9 cellular contexts compared by ENCODE assay signal in genomic region chr6:158629376-158630221, GRCh38. TPM values are rescaled to one million over a fixed set of nuclear protein-coding genes. Genes with fewer than 3 reads are reported as not detected.
A peak's percentile ranks its signal among the peaks of the same experiment; 100 is the strongest.
DNase-seq lines count a peak whose midpoint lies in the region; ATAC-seq, FAIRE-seq and TF ChIP-seq lines count a peak whose summit lies in the region.
"Had no signal": no experiment of that assay in that cellular context is flagged by ENCODE, and none has a peak within 500 bp of the region (broad histone marks: within the 10 kb centered on the region; RNA-seq: fewer than 3 reads in every experiment).

No MANE protein-coding gene starts in this region.

- POLR2A ChIA-PET in GM10248 (lab: Yijun Ruan, JAX) (no interaction called here), PC-3 (lab: Charles Lee; ENCODE audit: unreplicated experiment) (no interaction called here), GM12878 (lab: Charles Lee) (no interaction called here)

- no peaks in the 10 kb centered on the region for H4K20me1 ChIP-seq in PC-3 (ENCODE audit: low read length)
- H4K20me1 ChIP-seq in GM12878 (ENCODE audit: control insufficient read depth, insufficient read depth), result no peaks in the 10 kb centered on the region

- TF ChIP-seq EP300 in GM12878 (IDR thresholded peaks at IDR 0.05; ENCODE audit: borderline replicate concordance in 1 of 2, control insufficient read depth in 1 of 2, low read depth in 2 of 2, low read length in 2 of 2), result no peak

- peak; percentile 35 for TF ChIP-seq CTCF in GM10248 (IDR thresholded peaks at IDR 0.05; ENCODE audit: control extremely low read depth, extremely low read depth, low read depth, missing control alignments)
- TF ChIP-seq CTCF in PC-3 (conservative IDR thresholded peaks at IDR 0.05; ENCODE audit: low read depth, low read length), result peak; percentile 53
- peak; percentile 27 to 40 (median 32); a peak in 4 of 6 replicates for TF ChIP-seq CTCF in GM12878 (IDR thresholded peaks at IDR 0.05 in 2 of 3, conservative IDR thresholded peaks at IDR 0.05 in 1 of 3; ENCODE audit: control insufficient read depth in 2 of 3, extremely low read depth in 1 of 3, insufficient read depth in 1 of 3, low read depth in 3 of 3, low read length in 3 of 3)

- H3K9me3 ChIP-seq in PC-3 (ENCODE audit: low read length), result no peaks in the 10 kb centered on the region
- H3K9me3 ChIP-seq in GM12878 (replicated peaks; ENCODE audit: control insufficient read depth, insufficient read depth, low read length), result no peaks in the 10 kb centered on the region; the same call in 2 of the 3 replicates
- H3K9me3 ChIP-seq in MG63, result no peaks in the 10 kb centered on the region
- H3K9me3 ChIP-seq: SJSA1 had no signal

- ATAC-seq in PC-3 (no peak), GM12878 (peak; percentile 50; the same call in 2 of the 3 replicates), GM21786 (IDR thresholded peaks at IDR 0.05; ENCODE audit: unreplicated experiment) (no peak), GM18502 (IDR thresholded peaks at IDR 0.05; ENCODE audit: poor library complexity, unreplicated experiment) (no peak)

- SMC1A ChIA-PET in GM12878 (lab: Charles Lee; ENCODE audit: uncharacterized antibody, unreplicated experiment), result interaction anchor here (0.8 to 3.4 kb wide), 2 partner anchors 20 to 62 kb away, joined by 3 to 12 read pairs; partner anchors contain the start of gene SYTL3

- no peak overlapping the region for H3K27ac ChIP-seq in PC-3 (ENCODE audit: low read length)
- no peak overlapping the region for H3K27ac ChIP-seq in GM12878 (ENCODE audit: control insufficient read depth, insufficient read depth)
- H3K27ac ChIP-seq: SJSA1 had no signal

- peak; percentile 46 for TF ChIP-seq RAD21 in GM12878 (IDR thresholded peaks at IDR 0.05; ENCODE audit: insufficient read depth, low read depth, low read length)

- in situ Hi-C loops in GM12878 (cut with MboI), result no loop called here

- WGBS in GM12878 (ENCODE audit: insufficient coverage, insufficient replicate concordance, low lambda C conversion rate, missing lambda C conversion rate), result 98% methylated on average over 20 of the region's 20 CpGs

- RAD21 ChIA-PET in GM12878 (lab: Charles Lee; ENCODE audit: unreplicated experiment), result interaction anchor here (0.5 to 1.0 kb wide), 2 partner anchors 24 to 62 kb away, joined by 3 read pairs; no protein-coding TSS in a partner anchor

- no peaks in the 10 kb centered on the region for H3K9me2 ChIP-seq in PC-3 (replicated peaks; ENCODE audit: low read length)

- H3K27me3 ChIP-seq in PC-3 (ENCODE audit: low read length) (no peaks in the 10 kb centered on the region), GM12878 (replicated peaks in 1 of 2; ENCODE audit: control insufficient read depth in 2 of 2, insufficient read depth in 2 of 2, low read length in 1 of 2) (no peaks in the 10 kb centered on the region), MG63 (no peaks in the 10 kb centered on the region)
- H3K27me3 ChIP-seq: SJSA1 had no signal

- BruUV-seq in PC-3 (replicated peaks; lab: Mats Ljungman, UMichigan) (no TSS peak), GM12878 (replicated peaks; lab: Mats Ljungman, UMichigan) (no TSS peak)

- H2AFZ ChIP-seq in PC-3 (ENCODE audit: low read length), result no peak overlapping the region
- H2AFZ ChIP-seq in GM12878 (ENCODE audit: control insufficient read depth, low read depth, low read length), result no peak overlapping the region

- H3K4me3 ChIP-seq in PC-3 (ENCODE audit: low read length) (no peak overlapping the region), GM12878 (no peak overlapping the region), MG63 (no peak overlapping the region)
- H3K4me3 ChIP-seq: SJSA1 had no signal

- CTCF ChIA-PET in GM10248 (lab: Yijun Ruan, JAX), result interaction anchor here (1.6 to 1.7 kb wide), 3 partner anchors 10 to 61 kb away, joined by 4 to 8 read pairs (median 6); no protein-coding TSS in a partner anchor
- CTCF ChIA-PET in PC-3 (lab: Charles Lee), result no interaction called here
- CTCF ChIA-PET in GM12878 (lab: Yijun Ruan, JAX), result interaction anchor here (0.7 to 3.0 kb wide), 2 partner anchors 24 to 61 kb away, joined by 3 to 18 read pairs; no protein-coding TSS in a partner anchor

- FAIRE-seq in GM12878 (lab: Jason Lieb, UNC), result no peak

- H3K79me2 ChIP-seq in PC-3 (ENCODE audit: low read length) (no peaks in the 10 kb centered on the region), GM12878 (ENCODE audit: control insufficient read depth, insufficient read depth, low read length) (no peaks in the 10 kb centered on the region)

- no peaks in the 10 kb centered on the region for H3F3A ChIP-seq in PC-3 (ENCODE audit: low read length, unreplicated experiment)

- intact Hi-C loops in PC-3 (cut with micrococcal nuclease) (no loop called here), GM12878 (cut with micrococcal nuclease; ENCODE audit: unreplicated experiment) (no loop called here)

- DNase-seq in GM10248 (ENCODE audit: extremely low spot score), result peak; percentile 25
- DNase-seq in PC-3, result peak; percentile 12
- no peak for DNase-seq in GM12878 (ENCODE audit: low read depth, low spot score)
- peak; percentile 81 for DNase-seq in mesenteric fat pad (ENCODE audit: low spot score)
- no peak for DNase-seq in MG63
- DNase-seq in NCI-H1436 (lab: John Stamatoyannopoulos, UW), result no peak

- no peak overlapping the region for H3K4me2 ChIP-seq in PC-3 (ENCODE audit: low read length)
- H3K4me2 ChIP-seq in GM12878 (ENCODE audit: control insufficient read depth, insufficient read depth), result no peak overlapping the region

- H3K4me1 ChIP-seq in PC-3 (ENCODE audit: insufficient read depth, low read length) (peaks cover 10% of the 10 kb centered on the region; the same call in 1 of the 2 replicates), GM12878 (ENCODE audit: control insufficient read depth, insufficient read depth, low read length) (no peaks in the 10 kb centered on the region)

- H3K9ac ChIP-seq in PC-3 (ENCODE audit: low read length) (no peak overlapping the region), GM12878 (ENCODE audit: control insufficient read depth, insufficient read depth, low read length) (no peak overlapping the region)

- H3K36me3 ChIP-seq in PC-3 (ENCODE audit: low read depth, low read length) (peaks cover 8% of the 10 kb centered on the region), GM12878 (ENCODE audit: control insufficient read depth in 2 of 2, insufficient read depth in 2 of 2, low read length in 1 of 2) (peaks cover 18 to 22% of the 10 kb centered on the region in 2 experiments), MG63 (peaks cover 58% of the 10 kb centered on the region)

- no peak for TF ChIP-seq POLR2A in GM12878 (IDR thresholded peaks at IDR 0.05; ENCODE audit: low read depth, low read length)

TF ChIP-seq in GM12878, 131 proteins besides CTCF, POLR2A, EP300 and RAD21:
- TF ChIP-seq ZNF384 (IDR thresholded peaks at IDR 0.05; ENCODE audit: borderline replicate concordance, low read depth, low read length) (no peak), SMC3 (IDR thresholded peaks at IDR 0.05; ENCODE audit: borderline replicate concordance, low read length) (peak; percentile 39; the same call in 1 of the 2 replicates), NR2F1 (conservative IDR thresholded peaks at IDR 0.05) (0 out of 2 replicates have a peak, but pooled peaks have one; percentile 15)

RNA-seq across cellular contexts. Expression of gene DYNLT1, which starts 14.9 kb away (rescaled TPM):
- total RNA-seq in PC-3 (2014; rRNA removed), result 35.0 and 50.5 TPM in 2 replicates
- 28.3 and 29.2 TPM in 2 replicates for total RNA-seq in GM12878 (2013; cell fraction: nucleolus; rRNA removed)
- 35.9 and 41.5 TPM in 2 replicates for total RNA-seq in GM12878 (2014; rRNA removed)
- 33.6 and 34.0 TPM in 2 replicates for total RNA-seq in GM12878 (2014; rRNA removed; fragmentation: Illumina TruSeq; extraction: Trizol)
- 49.1 and 51.3 TPM in 2 replicates for total RNA-seq in GM12878 (2021)
- polyA plus RNA-seq in GM12878 (2011; ENCODE audit: low read depth), result 84.8 TPM
- 184 and 225 TPM in 2 replicates for polyA plus RNA-seq in GM12878 (2011; rRNA removed)
- polyA plus RNA-seq in GM12878 (2011; cell fraction: cytosol; rRNA removed), result 123 and 164 TPM in 2 replicates
- polyA plus RNA-seq in GM12878 (2011; cell fraction: nucleus; rRNA removed), result 71.6 and 105 TPM in 2 replicates
- 43.5 and 55.4 TPM in 2 replicates for polyA plus RNA-seq in GM12878 (2012)
- 58.6 and 69.7 TPM in 2 replicates for polyA plus RNA-seq in GM12878 (2014; fragmentation: Illumina TruSeq; extraction: Trizol)
- polyA plus RNA-seq in GM12878 (2014; fragmentation: Nextera tagmentation; extraction: Ambion mirVana), result 100 to 1,000 TPM; 246 to 298 TPM
- 54.5 and 62.3 TPM in 2 replicates for polyA plus RNA-seq in GM12878 (2014; rRNA removed)
- 100 to 1,000 TPM; 116 to 119 TPM for polyA plus RNA-seq in GM12878 (2016; fragmentation: Nextera tagmentation; extraction: Ambion mirVana)
- 91.6 and 112 TPM in 2 replicates for polyA minus RNA-seq in GM12878 (2011; rRNA and poly(A)+ RNA removed)
- polyA minus RNA-seq in GM12878 (2011; cell fraction: cytosol; rRNA and poly(A)+ RNA removed), result 18.4 and 19.9 TPM in 2 replicates
- polyA minus RNA-seq in GM12878 (2011; cell fraction: nucleus; rRNA and poly(A)+ RNA removed), result 14.9 and 18.1 TPM in 2 replicates
- 95.1 TPM for total RNA-seq in mesenteric fat pad
- total RNA-seq in MG63 (2014; rRNA removed; shearing (Covaris generic); ENCODE audit: low replicate concordance), result 133 and 182 TPM in 2 replicates

RNA-seq across cellular contexts. Expression of gene SYTL3, which starts 20.3 kb away (rescaled TPM):
- total RNA-seq in PC-3 (2014; rRNA removed), result 1.7 and 1.8 TPM in 2 replicates
- total RNA-seq in GM12878 (2013; cell fraction: nucleolus; rRNA removed), result 30.4 and 37.7 TPM in 2 replicates
- 9.1 and 9.4 TPM in 2 replicates for total RNA-seq in GM12878 (2014; rRNA removed)
- 6.4 and 6.7 TPM in 2 replicates for total RNA-seq in GM12878 (2014; rRNA removed; fragmentation: Illumina TruSeq; extraction: Trizol)
- total RNA-seq in GM12878 (2021), result 7.1 and 8.4 TPM in 2 replicates
- 4.8 TPM for polyA plus RNA-seq in GM12878 (2011; ENCODE audit: low read depth)
- 12.1 and 12.9 TPM in 2 replicates for polyA plus RNA-seq in GM12878 (2011; rRNA removed)
- 11.7 and 15.5 TPM in 2 replicates for polyA plus RNA-seq in GM12878 (2011; cell fraction: cytosol; rRNA removed)
- 16.8 and 21.8 TPM in 2 replicates for polyA plus RNA-seq in GM12878 (2011; cell fraction: nucleus; rRNA removed)
- polyA plus RNA-seq in GM12878 (2012), result 3.7 and 6.1 TPM in 2 replicates
- polyA plus RNA-seq in GM12878 (2014; fragmentation: Illumina TruSeq; extraction: Trizol), result 8.0 and 8.3 TPM in 2 replicates
- polyA plus RNA-seq in GM12878 (2014; fragmentation: Nextera tagmentation; extraction: Ambion mirVana), result 1 to 10 TPM; 3.3 to 4.2 TPM
- 7.1 and 7.2 TPM in 2 replicates for polyA plus RNA-seq in GM12878 (2014; rRNA removed)
- 1 to 10 TPM; 5.9 to 6.7 TPM for polyA plus RNA-seq in GM12878 (2016; fragmentation: Nextera tagmentation; extraction: Ambion mirVana)
- 12.9 and 13.6 TPM in 2 replicates for polyA minus RNA-seq in GM12878 (2011; rRNA and poly(A)+ RNA removed)
- 2.9 and 4.1 TPM in 2 replicates for polyA minus RNA-seq in GM12878 (2011; cell fraction: cytosol; rRNA and poly(A)+ RNA removed)
- polyA minus RNA-seq in GM12878 (2011; cell fraction: nucleus; rRNA and poly(A)+ RNA removed), result 7.6 and 18.4 TPM in 2 replicates
- total RNA-seq in mesenteric fat pad, result 4.1 TPM
- 7.7 and 8.9 TPM in 2 replicates for total RNA-seq in MG63 (2014; rRNA removed; shearing (Covaris generic); ENCODE audit: low replicate concordance)

Comparison
In these comparisons a context has a peak if more than half of its experiments do, and no peak if none do; other contexts are left out.
1. DNase-seq: peak in GM10248 (single experiment), PC-3 (single experiment) and mesenteric fat pad (single experiment); none in GM12878 (single experiment), MG63 (single experiment) and NCI-H1436 (single experiment).
2. Peak in every context shown above with its lines, with median percentiles within 50 percentile points of each other: CTCF ChIP-seq.